ENCODE assay signal across 8 cellular contexts in genomic region chr6:156963712-156964700, GRCh38.
A peak's percentile ranks its signal among the peaks of the same experiment; 100 is the strongest.
DNase-seq lines count a peak whose midpoint lies in the region; ATAC-seq and TF ChIP-seq lines count a peak whose summit lies in the region.

No MANE protein-coding gene starts in this region.

- no peak overlapping the region for H2AFZ ChIP-seq in PC-9

- 39 to 55% methylated on average over 10 of the region's 10 CpGs for WGBS in lower leg skin, 2 donors

- no peaks in the 10 kb centered on the region for H3K36me3 ChIP-seq in PC-9 (ENCODE audit: low read depth)

- no peak overlapping the region for H3K4me3 ChIP-seq in PC-9
- peak overlapping the region; percentile 43 for H3K4me3 ChIP-seq in epithelial cell of proximal tubule (ENCODE audit: low read depth, low read length)
- H3K4me3 ChIP-seq in lower leg skin (ENCODE audit: low read depth, poor library complexity, severe bottlenecking) = no peak overlapping the region

- POLR2A ChIA-PET in PC-9 (lab: Charles Lee; ENCODE audit: unreplicated experiment) = interaction anchor here (0.6 kb wide), 1 partner anchor 143 kb away, joined by 5 read pairs; no protein-coding TSS in a partner anchor

- peaks cover 12% of the 10 kb centered on the region; the same call in 1 of the 2 replicates for H3K4me1 ChIP-seq in PC-9 (replicated peaks; ENCODE audit: insufficient read depth)

- no peaks in the 10 kb centered on the region for H3K9me3 Mint-ChIP-seq in activated CD4-positive, alpha-beta T cell treated with anti-CD3 and anti-CD28 coated beads, Interleukin-2, amount 10 ng/mL, durations not matched to agents 24 days and 14 days
- H3K9me3 Mint-ChIP-seq in progenitor cell of endocrine pancreas (ENCODE audit: low read depth) = no peaks in the 10 kb centered on the region

- H3K27ac Mint-ChIP-seq in activated CD4-positive, alpha-beta T cell treated with anti-CD3 and anti-CD28 coated beads, Interleukin-2, amount 10 ng/mL, durations not matched to agents 24 days and 14 days = no peak overlapping the region
- H3K27ac Mint-ChIP-seq in progenitor cell of endocrine pancreas = peak overlapping the region; percentile 27

- no peaks in the 10 kb centered on the region for H3K9me2 ChIP-seq in PC-9 (ENCODE audit: insufficient read depth)

- no peaks in the 10 kb centered on the region; the same call in 1 of the 2 replicates for H3F3A ChIP-seq in PC-9 (ENCODE audit: insufficient read depth, low read depth)

- H3K9me3 ChIP-seq in PC-9 (ENCODE audit: insufficient read depth, low read depth) = no peaks in the 10 kb centered on the region

- H3K79me2 ChIP-seq in PC-9 (ENCODE audit: low read depth) = peaks cover 48% of the 10 kb centered on the region

- TF ChIP-seq POLR2A in lower leg skin (IDR thresholded peaks at IDR 0.05) = no peak

- no peak overlapping the region for H3K4me3 Mint-ChIP-seq in activated CD4-positive, alpha-beta T cell treated with anti-CD3 and anti-CD28 coated beads, Interleukin-2, amount 10 ng/mL, durations not matched to agents 24 days and 14 days
- H3K4me3 Mint-ChIP-seq in progenitor cell of endocrine pancreas (ENCODE audit: low read depth) = no peak overlapping the region

- no peak overlapping the region for H3K27ac ChIP-seq in PC-9

- CTCF ChIA-PET in PC-9 (lab: Charles Lee) = no interaction called here

- BruUV-seq in PC-9 (replicated peaks; lab: Mats Ljungman, UMichigan) = no TSS peak

- intact Hi-C loops in activated CD4-positive, alpha-beta T cell treated with anti-CD3 and anti-CD28 coated beads, Interleukin-2, amount 10 ng/mL, durations not matched to agents 24 days and 14 days (cut with micrococcal nuclease) = no loop called here
- intact Hi-C loops in PC-9 (cut with micrococcal nuclease; ENCODE audit: unreplicated experiment) = no loop called here
- intact Hi-C loops in lower leg skin (cut with DNase I; ENCODE audit: low total_unique reads) = no loop called here

- H3K36me3 Mint-ChIP-seq in activated CD4-positive, alpha-beta T cell treated with anti-CD3 and anti-CD28 coated beads, Interleukin-2, amount 10 ng/mL, durations not matched to agents 24 days and 14 days (ENCODE audit: low read depth) = no peaks in the 10 kb centered on the region
- H3K36me3 Mint-ChIP-seq in progenitor cell of endocrine pancreas (ENCODE audit: insufficient read depth) = peaks cover 4% of the 10 kb centered on the region

- peak; percentile 63 for DNase-seq in activated CD4-positive, alpha-beta T cell treated with anti-CD3 and anti-CD28 coated beads, Interleukin-2, amount 10 ng/mL, durations not matched to agents 24 days and 14 days
- DNase-seq in activated CD4-positive, alpha-beta T cell treated with anti-CD3 and anti-CD28 coated beads for 1 hour = no peak
- DNase-seq in PC-9 (no peak), epithelial cell of proximal tubule (ENCODE audit: low read depth) (no peak), progenitor cell of endocrine pancreas (ENCODE audit: low spot score, unreplicated experiment) (no peak), lower leg skin (ENCODE audit: low spot score in 2 of 2) (no peak), NCI-H524 treated with DMSO at 0.1 percent for 48 hours (lab: John Stamatoyannopoulos, UW) (no peak)

- H3K4me2 ChIP-seq in PC-9 = peak overlapping the region; percentile 30; the same call in 1 of the 2 replicates

- H3K4me1 Mint-ChIP-seq in activated CD4-positive, alpha-beta T cell treated with anti-CD3 and anti-CD28 coated beads, Interleukin-2, amount 10 ng/mL, durations not matched to agents 24 days and 14 days = peaks cover 19% of the 10 kb centered on the region
- H3K4me1 Mint-ChIP-seq in progenitor cell of endocrine pancreas (ENCODE audit: low read depth) = peaks cover 23% of the 10 kb centered on the region

- no peaks in the 10 kb centered on the region for H3K27me3 ChIP-seq in PC-9 (ENCODE audit: insufficient read depth, low read depth)

- no peaks in the 10 kb centered on the region for H3K27me3 Mint-ChIP-seq in activated CD4-positive, alpha-beta T cell treated with anti-CD3 and anti-CD28 coated beads, Interleukin-2, amount 10 ng/mL, durations not matched to agents 24 days and 14 days
- H3K27me3 Mint-ChIP-seq in progenitor cell of endocrine pancreas = no peaks in the 10 kb centered on the region

- no peak for ATAC-seq in GM18909 (IDR thresholded peaks at IDR 0.05; ENCODE audit: poor library complexity, unreplicated experiment)

- H4K20me1 ChIP-seq in PC-9 (ENCODE audit: insufficient read depth) = peaks cover 11% of the 10 kb centered on the region

- TF ChIP-seq CTCF in PC-9 (conservative IDR thresholded peaks at IDR 0.05) (no peak), epithelial cell of proximal tubule (conservative IDR thresholded peaks at IDR 0.05; ENCODE audit: low read depth, low read length) (no peak), progenitor cell of endocrine pancreas (IDR thresholded peaks at IDR 0.05; ENCODE audit: unreplicated experiment) (no peak), lower leg skin (IDR thresholded peaks at IDR 0.05) (no peak)
